Comparison of ENCODE assay signal across 17 cellular contexts in the genomic region with DNA sequence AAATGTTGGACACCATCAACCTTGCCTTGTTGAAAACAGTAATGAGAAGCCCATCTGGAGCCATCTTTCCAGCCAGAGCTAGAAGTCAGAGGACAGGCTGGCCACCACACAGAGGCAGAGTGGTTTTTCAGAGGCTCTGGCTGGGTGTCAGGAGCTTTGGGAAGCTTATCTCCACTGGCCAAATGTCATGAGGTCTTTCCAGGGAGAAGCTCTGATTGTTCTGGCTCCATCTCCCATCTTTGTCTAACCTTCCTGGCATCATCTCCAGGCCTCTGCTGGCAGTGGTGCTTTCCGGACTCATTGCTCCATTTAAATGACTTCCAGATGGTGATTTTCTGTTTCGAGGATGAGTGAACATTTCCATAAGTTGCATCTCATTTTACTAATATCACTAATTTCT. TPM values are rescaled to one million over a fixed set of nuclear protein-coding genes. Genes with fewer than 3 reads are reported as not detected.
DNase-seq lines count a peak whose midpoint lies in the region; ATAC-seq and TF ChIP-seq lines count a peak whose summit lies in the region.
"Had no signal": no experiment of that assay in that cellular context is flagged by ENCODE, and none has a peak within 500 bp of the region (broad histone marks: within the 10 kb centered on the region; RNA-seq: fewer than 3 reads in every experiment).

No MANE protein-coding gene starts in this region.

- TF ChIP-seq CTCF in foreskin fibroblast (IDR thresholded peaks at IDR 0.05; ENCODE audit: low read depth, low read length): no peak

- H3K4me3 ChIP-seq in adipocyte (ENCODE audit: low read length): no peak overlapping the region
- no peak overlapping the region for H3K4me3 ChIP-seq in foreskin fibroblast (ENCODE audit: low read depth in 1 of 2, low read length in 2 of 2)
- H3K4me3 ChIP-seq in right cardiac atrium (ENCODE audit: low read length): no peak overlapping the region
- H3K4me3 ChIP-seq: BLaER1, SJCRH30 had no signal

- peak; percentile 76 to 83 for ATAC-seq in right cardiac atrium
- ATAC-seq: CD8-positive, alpha-beta T cell had no signal

- H3K27me3 ChIP-seq in adipocyte (replicated peaks; ENCODE audit: control insufficient read depth, insufficient read depth, low read length) (no peaks in the 10 kb centered on the region), right cardiac atrium (ENCODE audit: control insufficient read depth, insufficient read depth) (no peaks in the 10 kb centered on the region)
- H3K27me3 ChIP-seq: BLaER1, SJCRH30 had no signal

- H3K9me3 ChIP-seq in adipocyte (ENCODE audit: control insufficient read depth, low read length): no peaks in the 10 kb centered on the region
- no peaks in the 10 kb centered on the region for H3K9me3 ChIP-seq in right cardiac atrium (ENCODE audit: control insufficient read depth, low read length)
- H3K9me3 ChIP-seq: BLaER1, SJCRH30 had no signal

- no peaks in the 10 kb centered on the region for H3K36me3 ChIP-seq in adipocyte (ENCODE audit: control insufficient read depth, insufficient read depth, low read length, severe bottlenecking)
- H3K36me3 ChIP-seq: BLaER1, SJCRH30 had no signal

- H3K4me1 ChIP-seq in adipocyte (ENCODE audit: control insufficient read depth, insufficient read depth, low read length) (no peaks in the 10 kb centered on the region), right cardiac atrium (ENCODE audit: control insufficient read depth, insufficient read depth, low read length) (peaks cover 1% of the 10 kb centered on the region)
- H3K4me1 ChIP-seq: BLaER1, SJCRH30 had no signal

- CTCF ChIA-PET in activated CD4-positive, alpha-beta memory T cell treated with anti-CD3 and anti-CD28 coated beads for 36 hours (lab: Charles Lee): no interaction called here

- POLR2A ChIA-PET in activated CD4-positive, alpha-beta memory T cell treated with anti-CD3 and anti-CD28 coated beads for 36 hours (lab: Charles Lee): no interaction called here

- H3K9ac ChIP-seq in adipocyte (ENCODE audit: low read length): no peak overlapping the region
- H3K9ac ChIP-seq: BLaER1 had no signal

- no peaks in the 10 kb centered on the region for H3K27me3 Mint-ChIP-seq in activated CD4-positive, alpha-beta memory T cell treated with anti-CD3 and anti-CD28 coated beads for 36 hours

- no peaks in the 10 kb centered on the region for H3K36me3 Mint-ChIP-seq in activated CD4-positive, alpha-beta memory T cell treated with anti-CD3 and anti-CD28 coated beads for 36 hours
- H3K36me3 Mint-ChIP-seq: CD8-positive, alpha-beta T cell had no signal

- H3K27ac Mint-ChIP-seq in activated CD4-positive, alpha-beta memory T cell treated with anti-CD3 and anti-CD28 coated beads for 36 hours: no peak overlapping the region
- H3K27ac Mint-ChIP-seq: CD8-positive, alpha-beta T cell had no signal

- intact Hi-C loops in right cardiac atrium (cut with DNase I): no loop called here
- intact Hi-C loops in activated CD4-positive, alpha-beta memory T cell treated with anti-CD3 and anti-CD28 coated beads for 36 hours (cut with micrococcal nuclease): no loop called here

- no peak overlapping the region for H3K27ac ChIP-seq in right cardiac atrium (ENCODE audit: low read length)
- H3K27ac ChIP-seq: BLaER1, SJCRH30 had no signal

- peaks cover 2% of the 10 kb centered on the region for H3K9me3 Mint-ChIP-seq in activated CD4-positive, alpha-beta memory T cell treated with anti-CD3 and anti-CD28 coated beads for 36 hours

- DNase-seq in adipocyte (ENCODE audit: low read depth) (peak; percentile 4), foreskin fibroblast (peak; percentile 39 to 79), right cardiac atrium (peak; percentile 45 to 72 (median 70)), NCI-H1105 (lab: John Stamatoyannopoulos, UW) (no peak), NCI-H187 treated with DMSO at 0.1 percent for 48 hours (lab: John Stamatoyannopoulos, UW) (no peak)
- DNase-seq in activated CD4-positive, alpha-beta memory T cell treated with anti-CD3 and anti-CD28 coated beads for 36 hours: no peak
- no peak for DNase-seq in activated naive CD4-positive, alpha-beta T cell (lab: John Stamatoyannopoulos, UW)
- DNase-seq: CD8-positive, alpha-beta T cell; HCEC 1CT; MV-4-11; NCI-H1417 treated with DMSO at 0.1 percent for 48 hours; NCI-H2029; NCI-H748 treated with DMSO at 0.1 percent for 48 hours; OCI-M1; RPMI8226; SJCRH30 had no signal

- 49% methylated on average over 2 of the region's 2 CpGs for WGBS in right cardiac atrium

- H3K4me1 Mint-ChIP-seq in activated CD4-positive, alpha-beta memory T cell treated with anti-CD3 and anti-CD28 coated beads for 36 hours (ENCODE audit: low read depth): no peaks in the 10 kb centered on the region

- no peak overlapping the region for H3K4me3 Mint-ChIP-seq in activated CD4-positive, alpha-beta memory T cell treated with anti-CD3 and anti-CD28 coated beads for 36 hours
- H3K4me3 Mint-ChIP-seq: CD8-positive, alpha-beta T cell had no signal

RNA-seq across cellular contexts. Expression of a gene that starts 35.2 kb away (rescaled TPM):
- total RNA-seq in right cardiac atrium: 10 to 100 TPM; 44.4 to 57.8 (median 53.5) TPM
- 17.9 TPM for polyA plus RNA-seq in right cardiac atrium
- under 1 TPM; 0.15 to 0.17 TPM for total RNA-seq in activated CD4-positive, alpha-beta memory T cell treated with anti-CD3 and anti-CD28 coated beads for 36 hours
- total RNA-seq: CD8-positive, alpha-beta T cell had no signal

Comparison
In these comparisons a context has a peak if more than half of its experiments do, and no peak if none do; other contexts are left out.
1. DNase-seq: peak in adipocyte (single experiment), foreskin fibroblast (2 of 2) and right cardiac atrium (3 of 3); none in NCI-H1105 (single experiment), activated CD4-positive, alpha-beta memory T cell treated with anti-CD3 and anti-CD28 coated beads for 36 hours (single experiment), NCI-H187 treated with DMSO at 0.1 percent for 48 hours (single experiment) and activated naive CD4-positive, alpha-beta T cell (0 of 4).
2. RNA of a gene that starts 35.2 kb away (total RNA-seq): 44.4 to 57.8 TPM in right cardiac atrium; 0.15 to 0.17 TPM in activated CD4-positive, alpha-beta memory T cell treated with anti-CD3 and anti-CD28 coated beads for 36 hours; every median in the first group is over 10 times any median in the second.